ENCODE assay signal across 8 cellular contexts in genomic region chr6:105137388-105137787, GRCh38. TPM values are rescaled to one million over a fixed set of nuclear protein-coding genes. Genes with fewer than 3 reads are reported as not detected.
DNase-seq lines count a peak whose midpoint lies in the region; ATAC-seq, FAIRE-seq and TF ChIP-seq lines count a peak whose summit lies in the region.

No MANE protein-coding gene starts in this region.

- POLR2A ChIA-PET in A673 (lab: Charles Lee; ENCODE audit: low non-redundant PET), result no interaction called here

- H3K4me1 ChIP-seq in A673 (ENCODE audit: insufficient read depth, low read length, poor library complexity, severe bottlenecking), result no peaks in the 10 kb centered on the region
- H3K4me1 ChIP-seq in lung (ENCODE audit: control insufficient read depth in 2 of 2, insufficient read depth in 2 of 2, low read length in 2 of 2), result peaks cover 0 to 7% of the 10 kb centered on the region in 2 donors
- peaks cover 0 to 10% (median 3%) of the 10 kb centered on the region in 4 donors for H3K4me1 ChIP-seq in upper lobe of left lung

- H3K27ac ChIP-seq in A673 (ENCODE audit: low read depth, low read length, poor library complexity, severe bottlenecking), result no peak overlapping the region
- peak overlapping the region; percentile 44 for H3K27ac ChIP-seq in caudate nucleus (ENCODE audit: low read depth, low read length)
- H3K27ac ChIP-seq in lung (ENCODE audit: low read depth in 1 of 2, low read length in 1 of 2), result peak overlapping the region in 1 of 2 donors; percentile 99
- H3K27ac ChIP-seq in upper lobe of left lung, result peak overlapping the region in 1 of 4 donors; percentile 88

- H3K36me3 ChIP-seq in A673 (ENCODE audit: insufficient read depth, low read length, poor library complexity, severe bottlenecking), result no peaks in the 10 kb centered on the region
- H3K36me3 ChIP-seq in lung (ENCODE audit: control insufficient read depth in 2 of 2, insufficient read depth in 2 of 2, low read length in 2 of 2), result no peaks in the 10 kb centered on the region
- no peaks in the 10 kb centered on the region for H3K36me3 ChIP-seq in upper lobe of left lung

- H3K27me3 ChIP-seq in A673 (replicated peaks; ENCODE audit: insufficient read depth, low read depth, low read length, poor library complexity) (peaks cover 46% of the 10 kb centered on the region), lung (ENCODE audit: control insufficient read depth, insufficient read depth) (no peaks in the 10 kb centered on the region), upper lobe of left lung (peaks cover 0 to 10% (median 3%) of the 10 kb centered on the region in 4 donors)

- H3K9me3 ChIP-seq in A673 (ENCODE audit: low read depth, low read length, poor library complexity, severe bottlenecking), result no peaks in the 10 kb centered on the region
- no peaks in the 10 kb centered on the region for H3K9me3 ChIP-seq in lung (ENCODE audit: control insufficient read depth in 2 of 2, insufficient read depth in 1 of 2, low read length in 1 of 2)
- no peaks in the 10 kb centered on the region for H3K9me3 ChIP-seq in upper lobe of left lung

- no peak for ATAC-seq in lung (ENCODE audit: insufficient read depth, low FRiP score)
- peak in 1 of 2 donors; percentile 31 for ATAC-seq in upper lobe of left lung (ENCODE audit: low FRiP score in 2 of 2)

- no peak for DNase-seq in A673 (ENCODE audit: low spot score)
- no peak for DNase-seq in HFF-Myc (ENCODE audit: extremely low read depth, low read depth)
- peak in 9 of 61 donors; percentile 0 to 51 (median 13) for DNase-seq in caudate nucleus (lab: John Stamatoyannopoulos, UW)
- DNase-seq in lung (ENCODE audit: low spot score), result no peak
- peak in 1 of 2 donors; percentile 42 for DNase-seq in upper lobe of left lung
- no peak for DNase-seq in HUDEP-2 (lab: John Stamatoyannopoulos, UW; ENCODE audit: unreplicated experiment in 76 of 76)
- no peak for DNase-seq in LoVo (ENCODE audit: low spot score)
- no peak for DNase-seq in RCC 7860 (ENCODE audit: low spot score)

- TF ChIP-seq POLR2A in upper lobe of left lung (IDR thresholded peaks at IDR 0.05), result no peak

- whole genome bisulfite sequencing in lung, 2 donors, result 5 to 7% methylated on average over 32 of the region's 32 CpGs
- 9 to 10% methylated on average over 32 of the region's 32 CpGs for WGBS in upper lobe of left lung, 2 donors

- no peak for TF ChIP-seq EP300 in upper lobe of left lung (IDR thresholded peaks at IDR 0.05)

- intact Hi-C loops in A673 (cut with micrococcal nuclease; ENCODE audit: unreplicated experiment), result no loop called here

- FAIRE-seq in RCC 7860 (lab: Jason Lieb, UNC), result no peak

- CTCF ChIA-PET in A673 (lab: Charles Lee), result no interaction called here

- no peak for TF ChIP-seq CTCF in A673 (conservative IDR thresholded peaks at IDR 0.05; ENCODE audit: low read depth, low read length)
- TF ChIP-seq CTCF in HFF-Myc (IDR thresholded peaks at IDR 0.05; ENCODE audit: low read depth, low read length, missing control alignments), result no peak
- no peak for TF ChIP-seq CTCF in lung (IDR thresholded peaks at IDR 0.05; ENCODE audit: control extremely low read depth, extremely low read depth)
- no peak for TF ChIP-seq CTCF in upper lobe of left lung (IDR thresholded peaks at IDR 0.05)

- no TSS peak for BruUV-seq in A673 (replicated peaks; lab: Mats Ljungman, UMichigan)

- H3K4me3 ChIP-seq in A673 (ENCODE audit: low read depth, low read length, poor library complexity, severe bottlenecking) (peak overlapping the region; percentile 66), HFF-Myc (replicated peaks; ENCODE audit: low read depth, low read length) (peak overlapping the region; percentile 57), lung (peak overlapping the region; percentile 86), upper lobe of left lung (peak overlapping the region; percentile 12 to 85 (median 72))

RNA-seq across cellular contexts. Expression of gene POPDC3, which starts 42.4 kb away (rescaled TPM):
- 0.62 and 1.4 TPM in 2 replicates for total RNA-seq in A673 (2021)
- 1 to 10 TPM in 1 of 2 donors, under 1 TPM in 1; 0.18 to 1.1 TPM for total RNA-seq in lung
- 1 to 10 TPM in 1 of 2 donors, under 1 TPM in 1; 0.56 to 1.9 TPM for polyA plus RNA-seq in lung
- total RNA-seq in upper lobe of left lung, result 1 to 10 TPM in 1 of 6 donors, under 1 TPM in 2, not detected in 3; 0.34 to 6.8 (median 0.57) TPM
